Comparison of ENCODE assay signal across 14 cellular contexts in the genomic region with DNA sequence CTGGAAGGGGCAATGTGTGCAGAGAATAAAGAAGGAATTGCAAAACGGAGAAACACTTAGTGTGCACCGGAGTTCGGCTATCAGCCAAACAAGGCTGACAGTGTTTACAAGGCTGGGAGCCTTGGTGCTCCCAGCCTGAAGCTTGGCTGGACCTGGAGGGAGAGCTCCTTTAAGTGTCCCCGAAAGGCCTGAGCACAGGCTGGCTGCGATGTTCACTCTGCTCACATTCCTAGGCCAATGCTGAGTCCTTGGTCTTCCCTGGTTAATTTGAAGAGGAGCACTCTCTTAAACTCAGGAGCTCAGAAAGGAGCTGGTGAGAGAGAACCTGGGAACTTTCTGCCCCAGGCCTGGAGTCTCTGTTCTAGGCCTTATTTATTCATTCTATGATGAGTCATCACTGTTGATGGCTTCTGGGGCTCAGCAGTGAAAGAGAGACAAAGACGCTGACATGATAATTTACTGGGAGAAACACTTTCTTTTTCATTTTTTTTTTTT.
A peak's percentile ranks its signal among the peaks of the same experiment; 100 is the strongest.
DNase-seq lines count a peak whose midpoint lies in the region; ATAC-seq, FAIRE-seq and TF ChIP-seq lines count a peak whose summit lies in the region.
"Had no signal": no experiment of that assay in that cellular context is flagged by ENCODE, and none has a peak within 500 bp of the region (broad histone marks: within the 10 kb centered on the region; RNA-seq: fewer than 3 reads in every experiment).

No MANE protein-coding gene starts in this region.

- ATAC-seq in HG02798 (IDR thresholded peaks at IDR 0.05; ENCODE audit: poor library complexity, unreplicated experiment) (no peak), GM18907 (IDR thresholded peaks at IDR 0.05; ENCODE audit: unreplicated experiment) (no peak)
- ATAC-seq: activated T-helper 17 cell treated with anti-CD3 and anti-CD28 coated beads, Interleukin-2, amount 50 U/mL, for 72 hours had no signal

- H3F3A ChIP-seq in MM.1S (ENCODE audit: insufficient read depth, low read length), result no peaks in the 10 kb centered on the region

- no peaks in the 10 kb centered on the region for H3K9me3 ChIP-seq in MM.1S (replicated peaks; ENCODE audit: insufficient read depth, low read length)
- no peaks in the 10 kb centered on the region for H3K9me3 ChIP-seq in CD8-positive, alpha-beta memory T cell (ENCODE audit: low read length)

- no peaks in the 10 kb centered on the region for H3K27me3 ChIP-seq in MM.1S (replicated peaks; ENCODE audit: insufficient read depth, low read length)
- no peaks in the 10 kb centered on the region for H3K27me3 ChIP-seq in bronchial epithelial cell (ENCODE audit: control insufficient read depth, insufficient read depth, low read length)
- no peaks in the 10 kb centered on the region for H3K27me3 ChIP-seq in CD8-positive, alpha-beta memory T cell (ENCODE audit: insufficient read depth, low read length, poor library complexity, severe bottlenecking)

- peaks cover 0 to 12% (median 5%) of the 10 kb centered on the region in 5 donors for H3K9me3 Mint-ChIP-seq in CD8-positive, alpha-beta memory T cell
- H3K9me3 Mint-ChIP-seq: activated T-helper 17 cell treated with anti-CD3 and anti-CD28 coated beads, Interleukin-2, amount 50 U/mL, for 72 hours had no signal

- H3K4me1 Mint-ChIP-seq in CD8-positive, alpha-beta memory T cell, result no peaks in the 10 kb centered on the region
- H3K4me1 Mint-ChIP-seq: activated B cell treated with CpG ODN at 0.5 μM for 24 hours; activated T-helper 17 cell treated with anti-CD3 and anti-CD28 coated beads, Interleukin-2, amount 50 U/mL, for 72 hours had no signal

- H3K4me1 ChIP-seq in MM.1S (ENCODE audit: low read length), result peaks cover 4% of the 10 kb centered on the region; the same call in 1 of the 2 replicates
- H3K4me1 ChIP-seq in CD8-positive, alpha-beta memory T cell (ENCODE audit: insufficient read depth, low read length), result no peaks in the 10 kb centered on the region

- no peak for TF ChIP-seq CTCF in MM.1S (IDR thresholded peaks at IDR 0.05; ENCODE audit: low read length)
- TF ChIP-seq CTCF in bronchial epithelial cell (IDR thresholded peaks at IDR 0.05; ENCODE audit: insufficient read depth, low read length, severe bottlenecking), result no peak

- H3K4me2 ChIP-seq in MM.1S (ENCODE audit: low read depth, low read length), result no peak overlapping the region

- no peaks in the 10 kb centered on the region for H3K79me2 ChIP-seq in MM.1S (ENCODE audit: low read length)

- DNase-seq in AG08396 (ENCODE audit: low spot score) (peak; percentile 71), MM.1S (peak; percentile 39), bronchial epithelial cell (ENCODE audit: low read depth) (peak; percentile 63), kidney tubule cell (ENCODE audit: low spot score) (peak; percentile 50), NCI-H1694 (lab: John Stamatoyannopoulos, UW) (no peak)
- DNase-seq in CD8-positive, alpha-beta memory T cell, result no peak
- DNase-seq: activated B cell treated with CpG ODN at 0.5 μM for 24 hours, C1 segment of cervical spinal cord, cortex of kidney, NCI-H1417 had no signal

- H4K20me1 ChIP-seq in MM.1S (ENCODE audit: insufficient read depth, low read length), result no peaks in the 10 kb centered on the region

- no peak overlapping the region for H3K4me3 Mint-ChIP-seq in CD8-positive, alpha-beta memory T cell
- H3K4me3 Mint-ChIP-seq: activated B cell treated with CpG ODN at 0.5 μM for 24 hours; activated T-helper 17 cell treated with anti-CD3 and anti-CD28 coated beads, Interleukin-2, amount 50 U/mL, for 72 hours had no signal

- H3K36me3 Mint-ChIP-seq in CD8-positive, alpha-beta memory T cell, result no peaks in the 10 kb centered on the region

- H3K27ac ChIP-seq in MM.1S (ENCODE audit: low read length), result no peak overlapping the region
- H3K27ac ChIP-seq in CD8-positive, alpha-beta memory T cell (ENCODE audit: low read depth, low read length), result no peak overlapping the region

- POLR2A ChIA-PET in CD8-positive, alpha-beta memory T cell (lab: Charles Lee), result no interaction called here

- 0 out of 2 replicates have a peak overlapping the region, but pooled peaks have one; percentile 30 for H2AFZ ChIP-seq in MM.1S (ENCODE audit: low read length)

- H3K36me3 ChIP-seq in MM.1S (replicated peaks; ENCODE audit: insufficient read depth, low read length), result no peaks in the 10 kb centered on the region
- H3K36me3 ChIP-seq in bronchial epithelial cell (ENCODE audit: control insufficient read depth, insufficient read depth, low read length), result no peaks in the 10 kb centered on the region
- no peaks in the 10 kb centered on the region for H3K36me3 ChIP-seq in CD8-positive, alpha-beta memory T cell (ENCODE audit: insufficient read depth, low read length)

- CTCF ChIA-PET in CD8-positive, alpha-beta memory T cell (lab: Charles Lee), result no interaction called here

- H3K4me3 ChIP-seq in MM.1S (ENCODE audit: low read length) (no peak overlapping the region), bronchial epithelial cell (ENCODE audit: low read depth, low read length) (no peak overlapping the region)
- no peak overlapping the region for H3K4me3 ChIP-seq in CD8-positive, alpha-beta memory T cell (ENCODE audit: low read length)
- H3K4me3 ChIP-seq: skin epidermis had no signal

- H3K9ac ChIP-seq in MM.1S (ENCODE audit: low read length), result no peak overlapping the region

- H3K27me3 Mint-ChIP-seq in CD8-positive, alpha-beta memory T cell, result peaks cover 0 to 4% of the 10 kb centered on the region in 2 donors
- H3K27me3 Mint-ChIP-seq: activated B cell treated with CpG ODN at 0.5 μM for 24 hours; activated T-helper 17 cell treated with anti-CD3 and anti-CD28 coated beads, Interleukin-2, amount 50 U/mL, for 72 hours had no signal

- H3K9me2 ChIP-seq in MM.1S (replicated peaks; ENCODE audit: insufficient read depth, low read length), result no peaks in the 10 kb centered on the region

- FAIRE-seq in bronchial epithelial cell (lab: Jason Lieb, UNC), result no peak

- no peak overlapping the region for H3K27ac Mint-ChIP-seq in CD8-positive, alpha-beta memory T cell
- H3K27ac Mint-ChIP-seq: activated B cell treated with CpG ODN at 0.5 μM for 24 hours; activated T-helper 17 cell treated with anti-CD3 and anti-CD28 coated beads, Interleukin-2, amount 50 U/mL, for 72 hours had no signal

Comparison
In these comparisons a context has a peak if more than half of its experiments do, and no peak if none do; other contexts are left out.
1. DNase-seq: peak in AG08396 (single experiment), MM.1S (single experiment), bronchial epithelial cell (single experiment) and kidney tubule cell (single experiment); none in CD8-positive, alpha-beta memory T cell (0 of 5) and NCI-H1694 (single experiment).